In the genomic region with DNA sequence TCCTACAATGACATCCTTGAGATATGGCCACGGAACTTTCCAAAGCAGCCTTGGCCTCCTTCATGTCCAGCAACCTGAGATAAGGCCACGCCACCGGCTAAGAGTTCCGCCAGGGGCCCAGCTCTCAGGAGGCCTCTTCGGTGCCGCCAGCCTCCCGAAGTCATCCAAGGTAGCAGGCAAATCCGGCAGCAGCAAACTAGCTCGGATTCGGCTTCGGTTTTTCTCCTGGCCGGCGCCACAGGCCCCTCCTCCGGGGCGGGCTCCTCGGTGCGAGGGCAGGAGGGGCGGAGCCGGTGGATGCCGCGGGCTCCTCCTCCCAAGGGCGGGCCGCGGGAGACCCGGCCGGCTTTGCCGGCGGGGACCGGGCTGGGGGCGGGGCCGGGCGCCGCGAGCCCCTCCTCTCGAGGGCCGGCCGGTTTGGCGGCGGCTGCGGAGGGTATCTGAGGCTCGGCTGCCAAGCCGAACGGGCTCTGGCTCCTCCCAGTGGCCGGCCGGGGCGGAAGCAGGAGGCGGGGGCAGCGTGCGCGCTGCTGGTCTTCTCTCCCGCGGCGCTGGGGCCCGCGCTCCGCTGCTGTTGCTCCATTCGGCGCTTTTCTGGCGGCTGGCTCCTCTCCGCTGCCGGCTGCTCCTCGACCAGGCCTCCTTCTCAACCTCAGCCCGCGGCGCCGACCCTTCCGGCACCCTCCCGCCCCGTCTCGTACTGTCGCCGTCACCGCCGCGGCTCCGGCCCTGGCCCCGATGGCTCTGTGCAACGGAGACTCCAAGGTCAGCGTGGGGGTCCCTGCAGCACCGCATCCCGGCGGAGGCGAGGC, we compare ENCODE assay signal across 1 cellular context.
A peak's percentile ranks its signal among the peaks of the same experiment; 100 is the strongest.
TF ChIP-seq lines count a peak whose summit lies in the region.

Gene GMPS, plus strand, starts transcription at position 518 of the 812 bp plus-strand sequence. Its CDS starts 221 bp downstream, at position 739.

TF ChIP-seq in K562, 482 proteins besides CTCF, POLR2A, EP300 and RAD21 (continued from another document and continues in another):
- TF ChIP-seq POLR2AphosphoS5 (IDR thresholded peaks at IDR 0.05; ENCODE audit: control insufficient read depth, insufficient read depth, low read depth, low read length), result peak; percentile 50; the same call in 1 of the 2 replicates
- TF ChIP-seq, protein P1, sequence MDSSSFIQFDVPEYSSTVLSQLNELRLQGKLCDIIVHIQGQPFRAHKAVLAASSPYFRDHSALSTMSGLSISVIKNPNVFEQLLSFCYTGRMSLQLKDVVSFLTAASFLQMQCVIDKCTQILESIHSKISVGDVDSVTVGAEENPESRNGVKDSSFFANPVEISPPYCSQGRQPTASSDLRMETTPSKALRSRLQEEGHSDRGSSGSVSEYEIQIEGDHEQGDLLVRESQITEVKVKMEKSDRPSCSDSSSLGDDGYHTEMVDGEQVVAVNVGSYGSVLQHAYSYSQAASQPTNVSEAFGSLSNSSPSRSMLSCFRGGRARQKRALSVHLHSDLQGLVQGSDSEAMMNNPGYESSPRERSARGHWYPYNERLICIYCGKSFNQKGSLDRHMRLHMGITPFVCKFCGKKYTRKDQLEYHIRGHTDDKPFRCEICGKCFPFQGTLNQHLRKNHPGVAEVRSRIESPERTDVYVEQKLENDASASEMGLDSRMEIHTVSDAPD (CRISPR knock-in tag; IDR thresholded peaks at IDR 0.05), result no peak
- TF ChIP-seq CBX5 (IDR thresholded peaks at IDR 0.05; ENCODE audit: borderline replicate concordance, low read depth), result no peak
- TF ChIP-seq SRSF9 (IDR thresholded peaks at IDR 0.05; ENCODE audit: borderline replicate concordance, low read depth, low read length), result no peak
- peak; percentile 69; the same call in 1 of the 2 replicates for TF ChIP-seq NR2C2 (CRISPR knock-in tag; IDR thresholded peaks at IDR 0.05)
- TF ChIP-seq NR2C2 (tag; IDR thresholded peaks at IDR 0.05), result no peak
- TF ChIP-seq, protein P2, sequence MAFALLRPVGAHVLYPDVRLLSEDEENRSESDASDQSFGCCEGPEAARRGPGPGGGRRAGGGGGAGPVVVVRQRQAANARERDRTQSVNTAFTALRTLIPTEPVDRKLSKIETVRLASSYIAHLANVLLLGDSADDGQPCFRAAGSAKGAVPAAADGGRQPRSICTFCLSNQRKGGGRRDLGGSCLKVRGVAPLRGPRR (CRISPR knock-in tag; IDR thresholded peaks at IDR 0.05), result no peak
- no peak for TF ChIP-seq MTA2 (IDR thresholded peaks at IDR 0.05; ENCODE audit: low read depth)
- TF ChIP-seq, protein P3, sequence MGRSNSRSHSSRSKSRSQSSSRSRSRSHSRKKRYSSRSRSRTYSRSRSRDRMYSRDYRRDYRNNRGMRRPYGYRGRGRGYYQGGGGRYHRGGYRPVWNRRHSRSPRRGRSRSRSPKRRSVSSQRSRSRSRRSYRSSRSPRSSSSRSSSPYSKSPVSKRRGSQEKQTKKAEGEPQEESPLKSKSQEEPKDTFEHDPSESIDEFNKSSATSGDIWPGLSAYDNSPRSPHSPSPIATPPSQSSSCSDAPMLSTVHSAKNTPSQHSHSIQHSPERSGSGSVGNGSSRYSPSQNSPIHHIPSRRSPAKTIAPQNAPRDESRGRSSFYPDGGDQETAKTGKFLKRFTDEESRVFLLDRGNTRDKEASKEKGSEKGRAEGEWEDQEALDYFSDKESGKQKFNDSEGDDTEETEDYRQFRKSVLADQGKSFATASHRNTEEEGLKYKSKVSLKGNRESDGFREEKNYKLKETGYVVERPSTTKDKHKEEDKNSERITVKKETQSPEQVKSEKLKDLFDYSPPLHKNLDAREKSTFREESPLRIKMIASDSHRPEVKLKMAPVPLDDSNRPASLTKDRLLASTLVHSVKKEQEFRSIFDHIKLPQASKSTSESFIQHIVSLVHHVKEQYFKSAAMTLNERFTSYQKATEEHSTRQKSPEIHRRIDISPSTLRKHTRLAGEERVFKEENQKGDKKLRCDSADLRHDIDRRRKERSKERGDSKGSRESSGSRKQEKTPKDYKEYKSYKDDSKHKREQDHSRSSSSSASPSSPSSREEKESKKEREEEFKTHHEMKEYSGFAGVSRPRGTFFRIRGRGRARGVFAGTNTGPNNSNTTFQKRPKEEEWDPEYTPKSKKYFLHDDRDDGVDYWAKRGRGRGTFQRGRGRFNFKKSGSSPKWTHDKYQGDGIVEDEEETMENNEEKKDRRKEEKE (IDR thresholded peaks at IDR 0.05; ENCODE audit: borderline replicate concordance in 1 of 2, control insufficient read depth in 1 of 2, low read depth in 2 of 2, low read length in 1 of 2), result no peak
- peak; percentile 69 to 77; a peak in 3 of 4 replicates for TF ChIP-seq MLLT1 (IDR thresholded peaks at IDR 0.05)
- no peak for TF ChIP-seq MYNN (IDR thresholded peaks at IDR 0.05)
- no peak for TF ChIP-seq MYNN (CRISPR knock-in tag; IDR thresholded peaks at IDR 0.05)
- no peak for TF ChIP-seq RBM39 (optimal IDR thresholded peaks at IDR 0.05; ENCODE audit: low read depth, low read length)
- no peak for TF ChIP-seq ZNF444 (CRISPR knock-in tag; IDR thresholded peaks at IDR 0.05)
- no peak for TF ChIP-seq ZNF143 (CRISPR knock-in tag; IDR thresholded peaks at IDR 0.05)
- no peak for TF ChIP-seq ZNF668 (CRISPR knock-in tag; IDR thresholded peaks at IDR 0.05)
- TF ChIP-seq AFF1 (IDR thresholded peaks at IDR 0.05; ENCODE audit: low read depth in 1 of 2, partially characterized antibody in 2 of 2), result peak in 1 of 2 experiments; percentile 18
- no peak for TF ChIP-seq SRSF1 (IDR thresholded peaks at IDR 0.05; ENCODE audit: low read depth, low read length)
- no peak for TF ChIP-seq SREBF2 (CRISPR knock-in tag; IDR thresholded peaks at IDR 0.05)
- no peak for TF ChIP-seq ZNF174 (CRISPR knock-in tag; IDR thresholded peaks at IDR 0.05)
- no peak for TF ChIP-seq CEBPB (tag; IDR thresholded peaks at IDR 0.05)
- no peak for TF ChIP-seq HSF4 (CRISPR knock-in tag; IDR thresholded peaks at IDR 0.05; ENCODE audit: borderline replicate concordance)
- no peak for TF ChIP-seq MCM2 (IDR thresholded peaks at IDR 0.05; ENCODE audit: low read depth)
- peak in 1 of 2 experiments; percentile 17; a peak in 1 of 4 replicates for TF ChIP-seq SRF (CRISPR knock-in tag; IDR thresholded peaks at IDR 0.05)
- TF ChIP-seq SUPT5H (IDR thresholded peaks at IDR 0.05), result peak; percentile 80
- no peak for TF ChIP-seq HOXB6 (CRISPR knock-in tag; IDR thresholded peaks at IDR 0.05; ENCODE audit: borderline replicate concordance)
- TF ChIP-seq GTF2E2 (tag; IDR thresholded peaks at IDR 0.05), result peak; percentile 82
- no peak for TF ChIP-seq YBX1 (IDR thresholded peaks at IDR 0.05)
- TF ChIP-seq HNRNPL (IDR thresholded peaks at IDR 0.05; ENCODE audit: low read depth, low read length), result peak; percentile 51; the same call in 1 of the 2 replicates
- TF ChIP-seq HLTF (IDR thresholded peaks at IDR 0.05), result 0 out of 2 replicates have a peak, but pooled peaks have one; percentile 29
- no peak for TF ChIP-seq MECOM (CRISPR knock-in tag; IDR thresholded peaks at IDR 0.05)
- TF ChIP-seq MTA3 (IDR thresholded peaks at IDR 0.05; ENCODE audit: borderline replicate concordance), result peak; percentile 40; the same call in 1 of the 2 replicates
- TF ChIP-seq EZH2 (IDR thresholded peaks at IDR 0.05; ENCODE audit: borderline replicate concordance, low read depth, low read length), result no peak
- TF ChIP-seq TFAP4 (CRISPR knock-in tag; IDR thresholded peaks at IDR 0.05; ENCODE audit: borderline replicate concordance), result peak; percentile 55; the same call in 1 of the 2 replicates
- peak; percentile 34; the same call in 1 of the 2 replicates for TF ChIP-seq NR3C1 (CRISPR knock-in tag; IDR thresholded peaks at IDR 0.05)
- TF ChIP-seq POLR3G (IDR thresholded peaks at IDR 0.05; ENCODE audit: extremely low read depth, insufficient read length, insufficient replicate concordance), result no peak
- TF ChIP-seq TEAD1 (CRISPR knock-in tag; IDR thresholded peaks at IDR 0.05), result 0 out of 4 replicates have a peak, but pooled peaks of 1 of the 2 experiments have one; percentile 53
- TF ChIP-seq NFYB (IDR thresholded peaks at IDR 0.05; ENCODE audit: extremely low read depth, insufficient read length), result no peak
- peak; percentile 41; the same call in 1 of the 2 replicates for TF ChIP-seq E2F3 (CRISPR knock-in tag; IDR thresholded peaks at IDR 0.05)
- TF ChIP-seq ZNF696 (CRISPR knock-in tag; conservative IDR thresholded peaks at IDR 0.05), result no peak
- TF ChIP-seq RFX7 (CRISPR knock-in tag; IDR thresholded peaks at IDR 0.05), result no peak
- TF ChIP-seq ATF1 (CRISPR knock-in tag; IDR thresholded peaks at IDR 0.05), result no peak
- no peak; the same call in 1 of the 2 replicates for TF ChIP-seq ATF1 (tag; IDR thresholded peaks at IDR 0.05)
- TF ChIP-seq TOE1 (IDR thresholded peaks at IDR 0.05; ENCODE audit: borderline replicate concordance), result no peak; the same call in 1 of the 2 replicates
- TF ChIP-seq TOE1 (CRISPR knock-in tag; IDR thresholded peaks at IDR 0.05; ENCODE audit: borderline replicate concordance, low read depth), result peak; percentile 78; the same call in 1 of the 2 replicates
- TF ChIP-seq ZNF431 (CRISPR knock-in tag; IDR thresholded peaks at IDR 0.05), result 0 out of 2 replicates have a peak, but pooled peaks have one; percentile 53
- no peak for TF ChIP-seq CBFA2T2 (conservative IDR thresholded peaks at IDR 0.05)
- 0 out of 2 replicates have a peak, but pooled peaks have one; percentile 86 for TF ChIP-seq STAT6 (CRISPR knock-in tag; IDR thresholded peaks at IDR 0.05)
- TF ChIP-seq GABPA (tag; conservative IDR thresholded peaks at IDR 0.05; ENCODE audit: low read depth), result no peak; the same call in 1 of the 2 replicates
